ENCODE assay signal across 8 cellular contexts in genomic region chr16:84514874-84515835, GRCh38. TPM values are rescaled to one million over a fixed set of nuclear protein-coding genes. Genes with fewer than 3 reads are reported as not detected.
DNase-seq lines count a peak whose midpoint lies in the region; ATAC-seq and TF ChIP-seq lines count a peak whose summit lies in the region.

No MANE protein-coding gene starts in this region.

- H3K27me3 ChIP-seq in Panc1 (ENCODE audit: control insufficient read depth, insufficient read depth, low read length) (no peaks in the 10 kb centered on the region), neural progenitor cell (no peaks in the 10 kb centered on the region)

- no peak for TF ChIP-seq CTCF in Panc1 (IDR thresholded peaks at IDR 0.05)
- no peak for TF ChIP-seq CTCF in neural progenitor cell (IDR thresholded peaks at IDR 0.05)
- TF ChIP-seq CTCF in HFFc6 (IDR thresholded peaks at IDR 0.05): no peak

- intact Hi-C loops in Panc1 (cut with micrococcal nuclease; ENCODE audit: unreplicated experiment): loop anchor here (5.0 kb wide), 1 partner anchor 207 kb away; no protein-coding TSS in a partner anchor

- H3K27ac Mint-ChIP-seq in neural progenitor cell (peak overlapping the region; percentile 100), HFFc6 (no peak overlapping the region)

- H3K9me3 ChIP-seq in Panc1 (ENCODE audit: control insufficient read depth, insufficient read depth, low read depth, low read length) (no peaks in the 10 kb centered on the region), neural progenitor cell (ENCODE audit: low read depth) (no peaks in the 10 kb centered on the region)

- H3K36me3 Mint-ChIP-seq in neural progenitor cell (no peaks in the 10 kb centered on the region), HFFc6 (ENCODE audit: low read depth) (no peaks in the 10 kb centered on the region; the same call in 1 of the 2 replicates)

- DNase-seq in Panc1 (ENCODE audit: low read depth, low spot score): no peak
- DNase-seq in activated effector memory CD4-positive, alpha-beta T cell treated with Interleukin-2 at 50 U/mL for 16 hours: peak; percentile 77
- peak; percentile 50 for DNase-seq in neural progenitor cell (ENCODE audit: low spot score)
- DNase-seq in AG20443 (ENCODE audit: low spot score): no peak
- no peak for DNase-seq in HFFc6
- no peak for DNase-seq in pons (ENCODE audit: low spot score)

- H3K9me3 Mint-ChIP-seq in neural progenitor cell: no peaks in the 10 kb centered on the region
- H3K9me3 Mint-ChIP-seq in HFFc6: no peaks in the 10 kb centered on the region

- peak overlapping the region; percentile 51 for H2AFZ ChIP-seq in neural progenitor cell (replicated peaks)

- H3K27me3 Mint-ChIP-seq in neural progenitor cell (ENCODE audit: insufficient read depth, low read depth): peaks cover 17% of the 10 kb centered on the region
- H3K27me3 Mint-ChIP-seq in HFFc6 (ENCODE audit: insufficient read depth): peaks cover 3% of the 10 kb centered on the region

- no peaks in the 10 kb centered on the region for H3K79me2 ChIP-seq in neural progenitor cell (ENCODE audit: low read depth)

- POLR2A ChIA-PET in Panc1 (lab: Charles Lee): no interaction called here

- H3K4me1 Mint-ChIP-seq in neural progenitor cell (peaks cover 66% of the 10 kb centered on the region), HFFc6 (ENCODE audit: low read depth) (peaks cover 49% of the 10 kb centered on the region)

- H3K4me3 ChIP-seq in Panc1 (ENCODE audit: low read depth in 2 of 2, low read length in 2 of 2) (no peak overlapping the region), neural progenitor cell (no peak overlapping the region)

- in situ Hi-C loops in Panc1 (cut with HindIII; ENCODE audit: low pct_unique_long_range_greater_than_20kb, low sequenced_read_pairs): no loop called here

- CTCF ChIA-PET in Panc1 (lab: Charles Lee): no interaction called here

- H3K4me1 ChIP-seq in Panc1 (ENCODE audit: control insufficient read depth, insufficient read depth, low read length) (peaks cover 9% of the 10 kb centered on the region), neural progenitor cell (peaks cover 21% of the 10 kb centered on the region)

- BruUV-seq in Panc1 (replicated peaks; lab: Mats Ljungman, UMichigan): no TSS peak

- H3K27ac ChIP-seq in Panc1 (ENCODE audit: low read length): 0 out of 2 replicates have a peak overlapping the region, but pooled peaks have one; percentile 17
- peak overlapping the region; percentile 59 for H3K27ac ChIP-seq in neural progenitor cell

- H3K4me3 Mint-ChIP-seq in neural progenitor cell (peak overlapping the region; percentile 75), HFFc6 (no peak overlapping the region)

- H3K9ac ChIP-seq in neural progenitor cell: no peak overlapping the region

- ATAC-seq in GM19023 (IDR thresholded peaks at IDR 0.05; ENCODE audit: unreplicated experiment) (peak; percentile 85), HG03045 (IDR thresholded peaks at IDR 0.05; ENCODE audit: unreplicated experiment) (peak; percentile 84), Panc1 (0 out of 2 replicates have a peak, but pooled peaks have one; percentile 3)

- H3K4me2 ChIP-seq in neural progenitor cell: no peak overlapping the region

- peaks cover 6% of the 10 kb centered on the region for H3F3A ChIP-seq in neural progenitor cell (ENCODE audit: low read depth)

- H3K36me3 ChIP-seq in Panc1 (ENCODE audit: control insufficient read depth, insufficient read depth, low read length) (no peaks in the 10 kb centered on the region), neural progenitor cell (no peaks in the 10 kb centered on the region)

- no peaks in the 10 kb centered on the region for H4K20me1 ChIP-seq in neural progenitor cell (ENCODE audit: low read depth)

RNA-seq across cellular contexts. Expression of gene MEAK7, which starts 10.7 kb away (rescaled TPM):
- 17.2 TPM for total RNA-seq in Panc1 (2021; ENCODE audit: unreplicated experiment)
- 16.2 TPM for polyA plus RNA-seq in Panc1 (2012; ENCODE audit: insufficient read length)
- 18.4 and 22.5 TPM in 2 replicates for total RNA-seq in neural progenitor cell (ENCODE audit: low replicate concordance)
- 10 to 100 TPM; 45.6 to 57.3 (median 50.8) TPM for total RNA-seq in HFFc6 (2021; fragmentation: NEBNext Ultra II Directional; extraction: Animal tissue kit (Norgen Biotek cat#: 25700))

Comparison
In these comparisons a context has a peak if more than half of its experiments do, and no peak if none do; other contexts are left out.
1. ATAC-seq: peak in every context shown above with its lines; median percentile 85 in GM19023; 84 in HG03045; 3 in Panc1.
2. DNase-seq: peak in activated effector memory CD4-positive, alpha-beta T cell treated with Interleukin-2 at 50 U/mL for 16 hours (single experiment) and neural progenitor cell (single experiment); none in Panc1 (single experiment), AG20443 (single experiment), HFFc6 (single experiment) and pons (single experiment).